Comparison of ENCODE assay signal across 37 cellular contexts in the genomic region with DNA sequence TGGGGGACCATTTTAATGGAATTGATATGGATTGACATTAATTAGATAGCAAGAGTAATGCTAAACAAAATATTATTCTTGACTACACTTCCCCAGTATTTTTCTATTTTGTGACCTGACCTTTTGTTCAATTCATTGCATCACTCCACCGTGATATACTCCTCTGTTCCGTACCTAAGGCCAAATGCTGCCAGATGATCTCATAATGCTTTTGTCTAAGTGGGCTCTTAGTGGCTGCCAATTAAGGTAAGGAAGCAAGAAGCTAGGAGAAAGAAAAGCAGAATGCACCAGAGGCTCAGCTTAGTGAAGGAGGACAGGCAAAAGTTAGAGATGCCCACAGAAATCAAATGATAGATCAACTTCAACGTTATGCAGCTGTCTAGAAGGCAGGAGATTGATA. TPM values are rescaled to one million over a fixed set of nuclear protein-coding genes. Genes with fewer than 3 reads are reported as not detected.
"Had no signal": no experiment of that assay in that cellular context is flagged by ENCODE, and none has a peak within 500 bp of the region (broad histone marks: within the 10 kb centered on the region; RNA-seq: fewer than 3 reads in every experiment).

No MANE protein-coding gene starts in this region.

- FAIRE-seq: frontal cortex, islet of Langerhans, pancreas, TTC549, urothelium cell line had no signal

- H3K36me3 ChIP-seq: breast epithelium, esophagus muscularis mucosa, left lung, lower lobe of right lung, pancreas, prostate gland had no signal

- H3K9me3 ChIP-seq: breast epithelium, esophagus muscularis mucosa, left lung, lower lobe of right lung, pancreas, prostate gland, testis had no signal

- H3K27ac ChIP-seq: breast epithelium, esophagus muscularis mucosa, left lung, lower lobe of right lung, pancreas, prostate gland, skin epidermis, testis, VCaP had no signal

- DNase-seq: activated CD4-positive, alpha-beta T cell treated with anti-CD3 and anti-CD28 coated beads for 48 hours; activated CD4-positive, alpha-beta T cell treated with anti-CD3 and anti-CD28 coated beads, Interleukin-2, amount 50 U/mL, for 48 hours; activated CD8-positive, alpha-beta memory T cell treated with anti-CD3 and anti-CD28 coated beads, Interleukin-2, amount 50 U/mL, for 48 hours; activated gamma-delta T cell treated with Interleukin-2 at 50 U/mL for 16 hours; activated naive CD4-positive, alpha-beta T cell treated with anti-CD3 and anti-CD28 coated beads, Interleukin-2, amount 50 U/mL, for 16 hours; activated naive CD8-positive, alpha-beta T cell treated with anti-CD3 and anti-CD28 coated beads, Interleukin-2, amount 50 U/mL, for 24 hours; activated T-cell treated with anti-CD3 and anti-CD28 coated beads, Interleukin-2, amount 50 U/mL, for 24 hours; amygdala; central memory CD4-positive, alpha-beta T cell; effector CD4-positive, alpha-beta T cell; left lung; lower lobe of right lung; mesenchymal stem cell; naive thymus-derived CD8-positive, alpha-beta T cell; nucleus accumbens; pancreas; retina; stimulated activated CD4-positive, alpha-beta T cell treated with anti-CD3 and anti-CD28 coated beads, Interleukin-12 subunit alpha, Interleukin-12 subunit beta, amount 100 ng/mL, for 4 hours; stimulated activated CD4-positive, alpha-beta T cell treated with anti-CD3 and anti-CD28 coated beads, Interleukin-4, amount 100 ng/mL, for 1 hour; stimulated activated naive CD8-positive, alpha-beta T cell treated with anti-CD3 and anti-CD28 coated beads, Interleukin-15, Interleukin-2, amounts not matched to agents 100 U/mL and 50 U/mL, for 24 hours; T-helper 9 cell; testis; trophoblast cell had no signal

- ATAC-seq: activated CD4-positive, CD25-positive, alpha-beta regulatory T cell treated with anti-CD3 and anti-CD28 coated beads, Interleukin-2, amount 50 U/mL, for 24 hours; activated naive CD8-positive, alpha-beta T cell treated with anti-CD3 and anti-CD28 coated beads, Interleukin-2, amount 50 U/mL, for 24 hours; activated T-helper 17 cell treated with anti-CD3 and anti-CD28 coated beads, Interleukin-2, amount 50 U/mL, for 72 hours; left lung; lower lobe of right lung; naive thymus-derived CD8-positive, alpha-beta T cell; pancreas; sciatic nerve; stimulated activated naive CD8-positive, alpha-beta T cell treated with anti-CD3 and anti-CD28 coated beads, Interleukin-15, Interleukin-2, amounts not matched to agents 100 U/mL and 50 U/mL, for 24 hours had no signal

- H3K4me3 ChIP-seq: breast epithelium, esophagus muscularis mucosa, left lung, lower lobe of right lung, pancreas, prostate gland, skin epidermis, testis had no signal

- H3K4me1 ChIP-seq: breast epithelium, esophagus muscularis mucosa, left lung, lower lobe of right lung, pancreas, prostate gland, testis had no signal

- H3K27me3 ChIP-seq: breast epithelium, esophagus muscularis mucosa, left lung, pancreas, testis had no signal

RNA-seq across cellular contexts. Expression of a gene that starts 36.4 kb away (rescaled TPM):
- total RNA-seq: activated CD8-positive, alpha-beta memory T cell treated with anti-CD3 and anti-CD28 coated beads for 36 hours; activated T-helper 17 cell treated with anti-CD3 and anti-CD28 coated beads, Interleukin-2, amount 50 U/mL, for 72 hours; breast epithelium; esophagus muscularis mucosa; frontal cortex; left lung; lower lobe of right lung; naive thymus-derived CD8-positive, alpha-beta T cell; neural crest cell; pancreas; sciatic nerve had no signal
- polyA plus RNA-seq: naive thymus-derived CD8-positive, alpha-beta T cell; pancreas had no signal
